ENCODE assay signal across 8 cellular contexts in genomic region chr3:96491023-96491422, GRCh38.
"Had no signal": no experiment of that assay in that cellular context is flagged by ENCODE, and none has a peak within 500 bp of the region (broad histone marks: within the 10 kb centered on the region; RNA-seq: fewer than 3 reads in every experiment).

No MANE protein-coding gene starts in this region.

- ATAC-seq: GM23338, HepG2 had no signal

- DNase-seq: H9, HCEC 1CT, KBM-7 had no signal

- H3K27ac ChIP-seq: HL-60 had no signal

- FAIRE-seq: H1, H54, HepG2 had no signal

- H3K4me3 ChIP-seq: GM23338 had no signal

- H2AFZ ChIP-seq: GM23338 had no signal

- H3K4me2 ChIP-seq: GM23338 had no signal
